ENCODE assay signal across 9 cellular contexts in the genomic region with DNA sequence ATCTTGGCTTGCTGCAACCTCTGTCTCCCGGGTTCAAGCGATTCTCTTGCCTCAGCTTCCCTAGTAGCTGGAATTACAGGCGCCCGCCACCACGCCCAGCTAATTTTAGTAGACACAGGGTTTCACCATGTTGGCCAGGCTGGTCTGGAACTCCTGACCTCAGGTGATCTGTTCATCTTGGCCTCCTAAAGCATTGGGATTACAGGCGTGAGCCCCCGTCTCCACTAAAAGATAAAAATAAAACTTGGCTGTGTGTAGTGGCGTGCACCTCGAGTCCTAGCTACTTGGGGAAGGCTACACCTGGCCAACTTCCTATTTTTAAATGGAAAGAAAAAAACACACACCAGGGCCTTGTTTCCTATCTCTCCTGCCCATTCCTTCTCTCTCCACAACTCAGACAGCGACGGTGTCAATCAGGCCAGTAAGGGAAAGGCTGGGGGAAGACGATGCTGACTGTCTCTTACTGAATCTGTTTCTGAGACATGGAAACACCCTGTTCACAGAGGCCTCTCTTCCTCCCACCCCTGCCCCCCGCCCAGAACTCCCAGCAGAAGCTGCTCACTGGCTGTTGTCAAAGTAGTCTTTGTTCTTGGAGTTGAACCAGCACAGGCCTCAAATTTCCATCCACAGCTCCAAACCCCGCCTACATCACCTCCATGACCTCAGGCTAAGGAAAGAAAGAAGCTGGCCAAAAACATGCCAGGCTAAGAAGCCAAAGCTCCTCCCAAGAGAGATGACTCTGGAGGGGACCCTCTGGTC.
A peak's percentile ranks its signal among the peaks of the same experiment; 100 is the strongest.
DNase-seq lines count a peak whose midpoint lies in the region; ATAC-seq and TF ChIP-seq lines count a peak whose summit lies in the region.
"Had no signal": no experiment of that assay in that cellular context is flagged by ENCODE, and none has a peak within 500 bp of the region (broad histone marks: within the 10 kb centered on the region; RNA-seq: fewer than 3 reads in every experiment).

No MANE protein-coding gene starts in this region.

- H3K27me3 ChIP-seq in RWPE2 (ENCODE audit: insufficient read depth, poor library complexity, severe bottlenecking) (no peaks in the 10 kb centered on the region), neural progenitor cell (no peaks in the 10 kb centered on the region)

- H3K4me3 Mint-ChIP-seq in neural progenitor cell: peak overlapping the region; percentile 73
- H3K4me3 Mint-ChIP-seq in naive thymus-derived CD8-positive, alpha-beta T cell: no peak overlapping the region
- no peak overlapping the region for H3K4me3 Mint-ChIP-seq in endothelial cell (ENCODE audit: unreplicated experiment)

- peak overlapping the region; percentile 7 for H3K4me2 ChIP-seq in neural progenitor cell

- no peak for TF ChIP-seq CTCF in RWPE2 (IDR thresholded peaks at IDR 0.05; ENCODE audit: poor library complexity, severe bottlenecking)
- no peak for TF ChIP-seq CTCF in fibroblast of the aortic adventitia (IDR thresholded peaks at IDR 0.05; ENCODE audit: insufficient read depth, low read length)
- no peak for TF ChIP-seq CTCF in neural progenitor cell (IDR thresholded peaks at IDR 0.05)
- TF ChIP-seq CTCF in endothelial cell (IDR thresholded peaks at IDR 0.05; ENCODE audit: unreplicated experiment): no peak

- peaks cover 34% of the 10 kb centered on the region for H4K20me1 ChIP-seq in neural progenitor cell (ENCODE audit: low read depth)

- peak overlapping the region; percentile 89 for H3K27ac ChIP-seq in RWPE2 (ENCODE audit: poor library complexity, severe bottlenecking)
- H3K27ac ChIP-seq in neural progenitor cell: no peak overlapping the region

- H3K4me1 Mint-ChIP-seq in neural progenitor cell: peaks cover 56% of the 10 kb centered on the region
- H3K4me1 Mint-ChIP-seq in naive thymus-derived CD8-positive, alpha-beta T cell: peaks cover 5 to 7% (median 6%) of the 10 kb centered on the region in 4 donors
- H3K4me1 Mint-ChIP-seq in endothelial cell (ENCODE audit: unreplicated experiment): peaks cover 29% of the 10 kb centered on the region

- POLR2A ChIA-PET in naive thymus-derived CD8-positive, alpha-beta T cell (lab: Charles Lee): no interaction called here

- peaks cover 27% of the 10 kb centered on the region for H3K9me3 Mint-ChIP-seq in neural progenitor cell
- H3K9me3 Mint-ChIP-seq in naive thymus-derived CD8-positive, alpha-beta T cell: no peaks in the 10 kb centered on the region
- no peaks in the 10 kb centered on the region for H3K9me3 Mint-ChIP-seq in endothelial cell (ENCODE audit: unreplicated experiment)

- H3K36me3 ChIP-seq in RWPE2 (ENCODE audit: low read depth) (peaks cover 7% of the 10 kb centered on the region; the same call in 1 of the 2 replicates), neural progenitor cell (no peaks in the 10 kb centered on the region)

- no peak overlapping the region for H2AFZ ChIP-seq in neural progenitor cell (replicated peaks)

- no peak overlapping the region for H3K4me3 ChIP-seq in RWPE2 (ENCODE audit: severe bottlenecking)
- no peak overlapping the region for H3K4me3 ChIP-seq in fibroblast of the aortic adventitia (ENCODE audit: low read depth, low read length)
- H3K4me3 ChIP-seq in neural progenitor cell: no peak overlapping the region

- peaks cover 21% of the 10 kb centered on the region for H3F3A ChIP-seq in neural progenitor cell (ENCODE audit: low read depth)

- H3K79me2 ChIP-seq in neural progenitor cell (ENCODE audit: low read depth): peaks cover 65% of the 10 kb centered on the region

- ATAC-seq in RWPE2 (ENCODE audit: low read depth): peak; percentile 63
- ATAC-seq in naive thymus-derived CD8-positive, alpha-beta T cell: no peak

- peaks cover 10% of the 10 kb centered on the region for H3K27me3 Mint-ChIP-seq in neural progenitor cell (ENCODE audit: insufficient read depth, low read depth)
- H3K27me3 Mint-ChIP-seq in naive thymus-derived CD8-positive, alpha-beta T cell: peaks cover 10 to 37% (median 15%) of the 10 kb centered on the region in 5 donors
- peaks cover 17% of the 10 kb centered on the region for H3K27me3 Mint-ChIP-seq in endothelial cell (ENCODE audit: unreplicated experiment)

- no peak overlapping the region for H3K9ac ChIP-seq in neural progenitor cell

- H3K36me3 Mint-ChIP-seq in neural progenitor cell: peaks cover 38% of the 10 kb centered on the region
- H3K36me3 Mint-ChIP-seq in naive thymus-derived CD8-positive, alpha-beta T cell: no peaks in the 10 kb centered on the region
- no peaks in the 10 kb centered on the region for H3K36me3 Mint-ChIP-seq in endothelial cell (ENCODE audit: low read depth, unreplicated experiment)
- H3K36me3 Mint-ChIP-seq: CD4-positive, CD25-positive, alpha-beta regulatory T cell had no signal

- DNase-seq in AG08395 (ENCODE audit: low spot score) (peak; percentile 37), RWPE2 (ENCODE audit: low spot score) (peak; percentile 82), fibroblast of the aortic adventitia (ENCODE audit: low read depth) (peak; percentile 36), neural progenitor cell (ENCODE audit: low spot score) (peak; percentile 37), endothelial cell (ENCODE audit: low spot score) (no peak), OCI-M2 (lab: John Stamatoyannopoulos, UW; ENCODE audit: unreplicated experiment) (no peak), NCI-H1436 treated with DMSO at 0.1 percent for 48 hours (lab: John Stamatoyannopoulos, UW) (no peak)
- no peak for DNase-seq in naive thymus-derived CD8-positive, alpha-beta T cell
- DNase-seq: CD4-positive, CD25-positive, alpha-beta regulatory T cell had no signal

- peaks cover 56% of the 10 kb centered on the region for H3K4me1 ChIP-seq in RWPE2 (ENCODE audit: insufficient read depth, poor library complexity, severe bottlenecking)
- H3K4me1 ChIP-seq in neural progenitor cell: peaks cover 12% of the 10 kb centered on the region

- H3K9me3 ChIP-seq in RWPE2 (ENCODE audit: severe bottlenecking) (no peaks in the 10 kb centered on the region), neural progenitor cell (ENCODE audit: low read depth) (no peaks in the 10 kb centered on the region)

- H3K27ac Mint-ChIP-seq in neural progenitor cell: peak overlapping the region; percentile 98
- H3K27ac Mint-ChIP-seq in naive thymus-derived CD8-positive, alpha-beta T cell: no peak overlapping the region
- H3K27ac Mint-ChIP-seq in endothelial cell (ENCODE audit: unreplicated experiment): no peak overlapping the region
- H3K27ac Mint-ChIP-seq: CD4-positive, CD25-positive, alpha-beta regulatory T cell had no signal

Comparison
In these comparisons a context has a peak if more than half of its experiments do, and no peak if none do; other contexts are left out.
1. DNase-seq: peak in AG08395 (single experiment), RWPE2 (single experiment), fibroblast of the aortic adventitia (single experiment) and neural progenitor cell (single experiment); none in naive thymus-derived CD8-positive, alpha-beta T cell (0 of 10), endothelial cell (single experiment), OCI-M2 (single experiment) and NCI-H1436 treated with DMSO at 0.1 percent for 48 hours (single experiment).